Comparison of ENCODE assay signal across 24 cellular contexts in the genomic region with DNA sequence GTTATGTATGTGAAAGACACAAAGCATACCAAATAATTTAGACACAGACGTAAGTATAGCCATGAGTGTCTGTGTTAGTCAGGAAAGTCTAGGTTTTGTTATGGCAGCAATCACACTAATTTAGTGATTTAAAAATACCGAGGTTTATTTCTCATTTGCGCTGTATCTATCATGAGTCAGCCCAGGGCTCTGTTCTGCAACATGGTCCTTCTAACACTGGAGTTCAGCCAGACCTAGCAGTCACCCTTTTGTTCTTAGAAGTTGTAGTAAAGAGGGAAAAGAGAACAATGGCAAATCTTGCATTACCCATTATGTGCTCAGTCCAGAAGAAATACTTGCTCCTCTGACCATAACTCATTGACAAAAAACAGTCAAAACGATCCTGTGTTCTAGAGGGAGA.
DNase-seq lines count a peak whose midpoint lies in the region; ATAC-seq, FAIRE-seq and TF ChIP-seq lines count a peak whose summit lies in the region.
"Had no signal": no experiment of that assay in that cellular context is flagged by ENCODE, and none has a peak within 500 bp of the region (broad histone marks: within the 10 kb centered on the region; RNA-seq: fewer than 3 reads in every experiment).

No MANE protein-coding gene starts in this region.

- no peaks in the 10 kb centered on the region for H3K9me3 ChIP-seq in PC-3 (ENCODE audit: low read length)
- H3K9me3 ChIP-seq: BLaER1 treated with 17β-estradiol and CSF1 and Interleukin-3, amounts not matched to agents 10 nM and 100 nM; SK-N-SH had no signal

- FAIRE-seq in H54 (lab: Jason Lieb, UNC) = peak; percentile 50
- FAIRE-seq: D721Med, GM12891 had no signal

- POLR2A ChIA-PET in PC-3 (lab: Charles Lee; ENCODE audit: unreplicated experiment) = no interaction called here

- DNase-seq in A172 (ENCODE audit: low spot score) (peak; percentile 10), H54 (ENCODE audit: insufficient read length, low spot score) (no peak), astrocyte of the hippocampus (ENCODE audit: low read depth, low spot score) (peak; percentile 83), fibroblast of the aortic adventitia (ENCODE audit: low read depth) (peak; percentile 58), PC-3 (no peak), KG1 (lab: John Stamatoyannopoulos, UW) (no peak)
- no peak for DNase-seq in activated effector memory CD4-positive, alpha-beta T cell treated with Interleukin-2 at 50 U/mL for 16 hours
- DNase-seq: 8988T; CD8-positive, alpha-beta memory T cell; DMS79 treated with DMSO at 0.1 percent for 48 hours; GDM1; H7; Kasumi-1; NCI-H1417; NCI-H2029 treated with DMSO at 0.1 percent for 48 hours; NCI-H510A treated with DMSO at 0.1 percent for 48 hours; SK-N-SH; T-cell had no signal

- no peak overlapping the region for H3K4me3 ChIP-seq in fibroblast of the aortic adventitia (ENCODE audit: low read depth, low read length)
- H3K4me3 ChIP-seq in PC-3 (ENCODE audit: low read length) = no peak overlapping the region
- H3K4me3 ChIP-seq: BLaER1 treated with 17β-estradiol and CSF1 and Interleukin-3, amounts not matched to agents 10 nM and 100 nM had no signal

- H3K79me2 ChIP-seq in PC-3 (ENCODE audit: low read length) = no peaks in the 10 kb centered on the region

- TF ChIP-seq POLR2A in H54 (IDR thresholded peaks at IDR 0.05; ENCODE audit: low read depth, low read length) = no peak

- no peaks in the 10 kb centered on the region; the same call in 1 of the 2 replicates for H3K27me3 ChIP-seq in PC-3 (ENCODE audit: low read length)
- H3K27me3 ChIP-seq: BLaER1 treated with 17β-estradiol and CSF1 and Interleukin-3, amounts not matched to agents 10 nM and 100 nM had no signal

- H2AFZ ChIP-seq in PC-3 (ENCODE audit: low read length) = no peak overlapping the region

- H3K9ac ChIP-seq in PC-3 (ENCODE audit: low read length) = no peak overlapping the region
- H3K9ac ChIP-seq: BLaER1 treated with 17β-estradiol and CSF1 and Interleukin-3, amounts not matched to agents 10 nM and 100 nM; SK-N-SH had no signal

- no peaks in the 10 kb centered on the region for H4K20me1 ChIP-seq in PC-3 (ENCODE audit: low read length)
- H4K20me1 ChIP-seq: BLaER1 treated with 17β-estradiol and CSF1 and Interleukin-3, amounts not matched to agents 10 nM and 100 nM had no signal

- no peaks in the 10 kb centered on the region for H3K36me3 ChIP-seq in PC-3 (ENCODE audit: low read depth, low read length)
- H3K36me3 ChIP-seq: BLaER1 treated with 17β-estradiol and CSF1 and Interleukin-3, amounts not matched to agents 10 nM and 100 nM had no signal

- H3K9me2 ChIP-seq in PC-3 (replicated peaks; ENCODE audit: low read length) = no peaks in the 10 kb centered on the region
- H3K9me2 ChIP-seq: SK-N-SH had no signal

- no peaks in the 10 kb centered on the region for H3F3A ChIP-seq in PC-3 (ENCODE audit: low read length, unreplicated experiment)

- BruUV-seq in PC-3 (replicated peaks; lab: Mats Ljungman, UMichigan) = no TSS peak

- no peak for ATAC-seq in HG03469 (IDR thresholded peaks at IDR 0.05; ENCODE audit: unreplicated experiment)
- no peak for ATAC-seq in PC-3
- ATAC-seq: Panc1, Right ventricle myocardium inferior, T-cell had no signal

- TF ChIP-seq CTCF in fibroblast of the aortic adventitia (IDR thresholded peaks at IDR 0.05; ENCODE audit: insufficient read depth, low read length) (no peak), PC-3 (conservative IDR thresholded peaks at IDR 0.05; ENCODE audit: low read depth, low read length) (no peak)

- 0 out of 2 replicates have a peak, but pooled peaks cover 2% of the 10 kb centered on the region for H3K4me1 ChIP-seq in PC-3 (ENCODE audit: insufficient read depth, low read length)
- H3K4me1 ChIP-seq: BLaER1 treated with 17β-estradiol and CSF1 and Interleukin-3, amounts not matched to agents 10 nM and 100 nM had no signal

- no peak overlapping the region for H3K27ac ChIP-seq in PC-3 (ENCODE audit: low read length)
- H3K27ac ChIP-seq: BLaER1 treated with 17β-estradiol and CSF1 and Interleukin-3, amounts not matched to agents 10 nM and 100 nM had no signal

- intact Hi-C loops in PC-3 (cut with micrococcal nuclease) = no loop called here

- no peak overlapping the region for H3K4me2 ChIP-seq in PC-3 (ENCODE audit: low read length)
- H3K4me2 ChIP-seq: BLaER1 treated with 17β-estradiol and CSF1 and Interleukin-3, amounts not matched to agents 10 nM and 100 nM; SK-N-SH had no signal

- CTCF ChIA-PET in PC-3 (lab: Charles Lee) = no interaction called here

Comparison
In these comparisons a context has a peak if more than half of its experiments do, and no peak if none do; other contexts are left out.
1. DNase-seq: peak in A172 (single experiment), astrocyte of the hippocampus (single experiment) and fibroblast of the aortic adventitia (single experiment); none in H54 (single experiment), PC-3 (single experiment), activated effector memory CD4-positive, alpha-beta T cell treated with Interleukin-2 at 50 U/mL for 16 hours (single experiment) and KG1 (single experiment).